ENCODE assay signal across 8 cellular contexts in genomic region chr14:73238262-73238852, GRCh38. TPM values are rescaled to one million over a fixed set of nuclear protein-coding genes. Genes with fewer than 3 reads are reported as not detected.
DNase-seq lines count a peak whose midpoint lies in the region; ATAC-seq, FAIRE-seq and TF ChIP-seq lines count a peak whose summit lies in the region.

No MANE protein-coding gene starts in this region.

- intact Hi-C loops in breast epithelium (cut with DNase I; ENCODE audit: low total_unique reads) (loop anchor here (10.0 kb wide), 1 partner anchor 46 kb away; no protein-coding TSS in a partner anchor), lower lobe of right lung (cut with DNase I) (no loop called here), OCI-LY7 (cut with micrococcal nuclease; ENCODE audit: unreplicated experiment) (no loop called here)

- BruUV-seq in OCI-LY7 (replicated peaks; lab: Mats Ljungman, UMichigan), result no TSS peak

- no peak overlapping the region for H3K27ac Mint-ChIP-seq in type B pancreatic cell

- CTCF ChIA-PET in OCI-LY7 (lab: Charles Lee; ENCODE audit: unreplicated experiment), result no interaction called here

- 0 out of 2 replicates have a peak overlapping the region, but pooled peaks have one; percentile 10 for H3K4me3 ChIP-seq in MG63
- H3K4me3 ChIP-seq in breast epithelium, result peak overlapping the region; percentile 53 to 84 (median 67)
- H3K4me3 ChIP-seq in lower lobe of right lung, result peak overlapping the region; percentile 64
- no peak overlapping the region for H3K4me3 ChIP-seq in OCI-LY7 (ENCODE audit: low read depth, low read length, poor library complexity, severe bottlenecking)

- ATAC-seq in lower lobe of right lung (peak; percentile 7 to 53), GM21825 (IDR thresholded peaks at IDR 0.05; ENCODE audit: unreplicated experiment) (no peak)

- H3K4me3 Mint-ChIP-seq in type B pancreatic cell, result peak overlapping the region; percentile 74

- H4K20me1 ChIP-seq in OCI-LY7 (ENCODE audit: insufficient read depth, low read length), result no peaks in the 10 kb centered on the region

- peaks cover 29% of the 10 kb centered on the region for H3K4me1 Mint-ChIP-seq in type B pancreatic cell (ENCODE audit: unreplicated experiment)

- peak; percentile 87 for DNase-seq in EH (ENCODE audit: low read depth)
- peak; percentile 54 for DNase-seq in MG63
- DNase-seq in breast epithelium (ENCODE audit: low spot score in 2 of 2), result no peak
- no peak for DNase-seq in lower lobe of right lung
- DNase-seq in type B pancreatic cell (ENCODE audit: extremely low spot score, unreplicated experiment), result no peak
- no peak for DNase-seq in OCI-LY7 (ENCODE audit: low spot score)
- DNase-seq in GM19239 (ENCODE audit: insufficient read length, low spot score), result no peak

- H3K4me2 ChIP-seq in OCI-LY7 (ENCODE audit: low read length), result no peak overlapping the region

- peaks cover 2% of the 10 kb centered on the region; the same call in 1 of the 2 replicates for H3K27me3 ChIP-seq in MG63
- peaks cover 0 to 3% of the 10 kb centered on the region in 2 donors for H3K27me3 ChIP-seq in breast epithelium
- H3K27me3 ChIP-seq in lower lobe of right lung (ENCODE audit: low read depth), result peaks cover 49% of the 10 kb centered on the region

- H3K9me3 ChIP-seq in MG63 (no peaks in the 10 kb centered on the region), breast epithelium (no peaks in the 10 kb centered on the region), lower lobe of right lung (no peaks in the 10 kb centered on the region), OCI-LY7 (ENCODE audit: low read length) (no peaks in the 10 kb centered on the region)

- TF ChIP-seq CTCF in breast epithelium (IDR thresholded peaks at IDR 0.05), result no peak
- no peak for TF ChIP-seq CTCF in lower lobe of right lung (IDR thresholded peaks at IDR 0.05)
- TF ChIP-seq CTCF in type B pancreatic cell (conservative IDR thresholded peaks at IDR 0.05), result no peak
- no peak for TF ChIP-seq CTCF in OCI-LY7 (conservative IDR thresholded peaks at IDR 0.05; ENCODE audit: low read length)

- POLR2A ChIA-PET in OCI-LY7 (lab: Charles Lee), result interaction anchor here (0.5 kb wide), 1 partner anchor 213 kb away, joined by 4 read pairs; no protein-coding TSS in a partner anchor

- peaks cover 85% of the 10 kb centered on the region for H3K27me3 Mint-ChIP-seq in type B pancreatic cell

- TF ChIP-seq POLR2A in breast epithelium (IDR thresholded peaks at IDR 0.05), result no peak

- peaks cover 7 to 10% of the 10 kb centered on the region in 2 donors for H3K4me1 ChIP-seq in breast epithelium
- peaks cover 48% of the 10 kb centered on the region for H3K4me1 ChIP-seq in lower lobe of right lung
- peaks cover 43% of the 10 kb centered on the region for H3K4me1 ChIP-seq in OCI-LY7 (ENCODE audit: insufficient read depth, low read length, poor library complexity, severe bottlenecking)

- no peaks in the 10 kb centered on the region for H3K9me2 ChIP-seq in OCI-LY7 (ENCODE audit: insufficient read depth, low read length)

- no peaks in the 10 kb centered on the region for H3K36me3 Mint-ChIP-seq in type B pancreatic cell

- H3K36me3 ChIP-seq in MG63, result no peaks in the 10 kb centered on the region
- H3K36me3 ChIP-seq in breast epithelium, result no peaks in the 10 kb centered on the region
- H3K36me3 ChIP-seq in lower lobe of right lung, result no peaks in the 10 kb centered on the region
- H3K36me3 ChIP-seq in OCI-LY7 (ENCODE audit: insufficient read depth, low read length), result no peaks in the 10 kb centered on the region

- peak overlapping the region; percentile 58 to 77 for H3K27ac ChIP-seq in breast epithelium
- peak overlapping the region; percentile 46 for H3K27ac ChIP-seq in lower lobe of right lung
- H3K27ac ChIP-seq in OCI-LY7 (ENCODE audit: low read depth, low read length, poor library complexity, severe bottlenecking), result no peak overlapping the region

- no peak overlapping the region for H2AFZ ChIP-seq in OCI-LY7 (ENCODE audit: low read length)

- H3K9me3 Mint-ChIP-seq in type B pancreatic cell, result no peaks in the 10 kb centered on the region

- no peaks in the 10 kb centered on the region for H3K79me2 ChIP-seq in OCI-LY7 (ENCODE audit: insufficient read depth, low read depth, low read length)

- no peak for FAIRE-seq in GM19239 (lab: Jason Lieb, UNC)

RNA-seq across cellular contexts. Expression of gene PAPLN, which starts 1.1 kb away (rescaled TPM):
- total RNA-seq in MG63 (2014; rRNA removed; shearing (Covaris generic); ENCODE audit: low replicate concordance), result 0.53 TPM in 1 of 2 replicates, not detected in the other
- 10 to 100 TPM; 19.7 to 29.9 (median 23.8) TPM for total RNA-seq in breast epithelium
- 10.7 TPM for total RNA-seq in lower lobe of right lung
- 0.99 and 2.0 TPM in 2 replicates for total RNA-seq in type B pancreatic cell (ENCODE audit: low replicate concordance)
- total RNA-seq in OCI-LY7 (2014; rRNA removed; shearing (Covaris generic)), result 2.8 and 4.0 TPM in 2 replicates
- 7.9 and 9.0 TPM in 2 replicates for total RNA-seq in OCI-LY7 (2022)

Comparison
In these comparisons a context has a peak if more than half of its experiments do, and no peak if none do; other contexts are left out.
1. DNase-seq: peak in EH (single experiment) and MG63 (single experiment); none in breast epithelium (0 of 2), lower lobe of right lung (single experiment), type B pancreatic cell (single experiment), OCI-LY7 (single experiment) and GM19239 (single experiment).